ENCODE assay signal across 23 cellular contexts in the genomic region with DNA sequence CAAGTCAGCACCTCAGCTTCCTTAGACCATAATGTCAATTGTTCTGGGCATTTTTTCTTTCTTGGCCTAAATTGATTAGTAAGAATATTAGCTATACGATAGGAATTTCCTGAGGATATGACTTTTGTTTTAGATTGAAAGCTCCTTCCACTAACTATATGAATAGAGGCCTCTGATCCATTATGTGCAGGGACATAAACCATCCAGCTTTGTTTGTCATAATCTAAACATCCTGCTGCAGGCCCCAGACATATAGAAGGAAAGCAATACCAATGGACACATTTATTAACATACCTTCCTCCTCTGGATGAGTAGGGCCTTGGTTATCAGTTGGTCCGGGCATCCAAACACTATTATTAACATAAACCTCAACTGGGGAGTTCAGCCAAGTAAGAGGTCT. TPM values are rescaled to one million over a fixed set of nuclear protein-coding genes. Genes with fewer than 3 reads are reported as not detected.
DNase-seq lines count a peak whose midpoint lies in the region; ATAC-seq lines count a peak whose summit lies in the region.
"Had no signal": no experiment of that assay in that cellular context is flagged by ENCODE, and none has a peak within 500 bp of the region (broad histone marks: within the 10 kb centered on the region; RNA-seq: fewer than 3 reads in every experiment).

No MANE protein-coding gene starts in this region.

- H3K4me3 Mint-ChIP-seq in activated naive CD4-positive, alpha-beta T cell treated with anti-CD3 and anti-CD28 coated beads, Interleukin-2, amount 50 U/mL, for 24 hours = peak overlapping the region; percentile 86
- H3K4me3 Mint-ChIP-seq in activated CD4-positive, alpha-beta memory T cell treated with anti-CD3 and anti-CD28 coated beads for 36 hours = peak overlapping the region; percentile 60
- H3K4me3 Mint-ChIP-seq in stimulated activated naive CD8-positive, alpha-beta T cell treated with anti-CD3 and anti-CD28 coated beads, Interleukin-15, amount 100 ng/mL, for 72 hours = peak overlapping the region; percentile 61 to 68

- H3K27ac Mint-ChIP-seq in activated naive CD4-positive, alpha-beta T cell treated with anti-CD3 and anti-CD28 coated beads, Interleukin-2, amount 50 U/mL, for 24 hours = peak overlapping the region; percentile 99
- H3K27ac Mint-ChIP-seq in activated naive CD4-positive, alpha-beta T cell treated with anti-CD3 and anti-CD28 coated beads, Interleukin-2, amount 50 U/mL, for 72 hours = peak overlapping the region in 1 of 2 donors; percentile 88
- H3K27ac Mint-ChIP-seq in activated CD4-positive, alpha-beta memory T cell treated with anti-CD3 and anti-CD28 coated beads for 36 hours = peak overlapping the region; percentile 87
- H3K27ac Mint-ChIP-seq in stimulated activated naive CD8-positive, alpha-beta T cell treated with anti-CD3 and anti-CD28 coated beads, Interleukin-15, amount 100 ng/mL, for 72 hours = peak overlapping the region in 1 of 2 donors; percentile 70

- H3K9me3 Mint-ChIP-seq in activated naive CD4-positive, alpha-beta T cell treated with anti-CD3 and anti-CD28 coated beads, Interleukin-2, amount 50 U/mL, for 24 hours = no peaks in the 10 kb centered on the region
- H3K9me3 Mint-ChIP-seq in activated naive CD4-positive, alpha-beta T cell treated with anti-CD3 and anti-CD28 coated beads, Interleukin-2, amount 50 U/mL, for 72 hours = peaks cover 11 to 19% of the 10 kb centered on the region in 2 donors
- H3K9me3 Mint-ChIP-seq in activated CD4-positive, alpha-beta memory T cell treated with anti-CD3 and anti-CD28 coated beads for 36 hours = peaks cover 21% of the 10 kb centered on the region
- peaks cover 25 to 33% of the 10 kb centered on the region in 2 donors for H3K9me3 Mint-ChIP-seq in stimulated activated naive CD8-positive, alpha-beta T cell treated with anti-CD3 and anti-CD28 coated beads, Interleukin-15, amount 100 ng/mL, for 72 hours

- no peaks in the 10 kb centered on the region for H3K27me3 Mint-ChIP-seq in activated naive CD4-positive, alpha-beta T cell treated with anti-CD3 and anti-CD28 coated beads, Interleukin-2, amount 50 U/mL, for 24 hours
- no peaks in the 10 kb centered on the region for H3K27me3 Mint-ChIP-seq in activated CD4-positive, alpha-beta memory T cell treated with anti-CD3 and anti-CD28 coated beads for 36 hours
- H3K27me3 Mint-ChIP-seq in stimulated activated naive CD8-positive, alpha-beta T cell treated with anti-CD3 and anti-CD28 coated beads, Interleukin-15, amount 100 ng/mL, for 72 hours = no peaks in the 10 kb centered on the region

- H3K36me3 Mint-ChIP-seq in activated naive CD4-positive, alpha-beta T cell treated with anti-CD3 and anti-CD28 coated beads, Interleukin-2, amount 50 U/mL, for 24 hours = peaks cover 4% of the 10 kb centered on the region
- peaks cover 31 to 65% of the 10 kb centered on the region in 2 donors for H3K36me3 Mint-ChIP-seq in activated naive CD4-positive, alpha-beta T cell treated with anti-CD3 and anti-CD28 coated beads, Interleukin-2, amount 50 U/mL, for 72 hours
- H3K36me3 Mint-ChIP-seq in activated CD4-positive, alpha-beta memory T cell treated with anti-CD3 and anti-CD28 coated beads for 36 hours = peaks cover 24% of the 10 kb centered on the region

- no peak for DNase-seq in activated naive CD4-positive, alpha-beta T cell treated with anti-CD3 and anti-CD28 coated beads, Interleukin-2, amount 50 U/mL, for 72 hours (ENCODE audit: low spot score in 2 of 2)
- DNase-seq in activated CD4-positive, alpha-beta memory T cell treated with anti-CD3 and anti-CD28 coated beads for 36 hours = no peak
- DNase-seq in dermis blood vessel endothelial cell (peak; percentile 60), MG63 (no peak)
- no peak for DNase-seq in stimulated activated naive CD8-positive, alpha-beta T cell treated with anti-CD3 and anti-CD28 coated beads, Interleukin-15, amount 100 ng/mL, for 72 hours
- no peak for DNase-seq in stimulated activated CD4-positive, alpha-beta T cell treated with anti-CD3 and anti-CD28 coated beads, Interleukin-4, amount 100 ng/mL, for 1 hour
- DNase-seq: activated CD4-positive, alpha-beta T cell treated with anti-CD3 and anti-CD28 coated beads, Interleukin-2, amount 50 U/mL, for 48 hours; body of pancreas; GOT3; islet precursor cell; Karpas-422; left ventricle myocardium inferior; mesendoderm; NCI-H1694 treated with DMSO at 0.1 percent for 48 hours; NCI-H510A; nucleus accumbens; RPMI8226; stimulated activated CD4-positive, alpha-beta T cell treated with anti-CD3 and anti-CD28 coated beads, Interleukin-15, amount 100 ng/mL, for 24 hours; stimulated activated naive CD4-positive, alpha-beta T cell treated with Interleukin-2 at 50 U/mL for 16 hours; uterus had no signal

- CTCF ChIA-PET in activated CD4-positive, alpha-beta memory T cell treated with anti-CD3 and anti-CD28 coated beads for 36 hours (lab: Charles Lee) = interaction anchor here (0.9 to 2.7 kb wide), 5 partner anchors 8 to 154 kb away, joined by 3 to 12 read pairs (median 3); a partner anchor contains a TSS

- H3K4me1 Mint-ChIP-seq in activated naive CD4-positive, alpha-beta T cell treated with anti-CD3 and anti-CD28 coated beads, Interleukin-2, amount 50 U/mL, for 24 hours = peaks cover 84% of the 10 kb centered on the region
- peaks cover 75% of the 10 kb centered on the region for H3K4me1 Mint-ChIP-seq in activated CD4-positive, alpha-beta memory T cell treated with anti-CD3 and anti-CD28 coated beads for 36 hours (ENCODE audit: low read depth)
- peaks cover 64% of the 10 kb centered on the region for H3K4me1 Mint-ChIP-seq in stimulated activated naive CD8-positive, alpha-beta T cell treated with anti-CD3 and anti-CD28 coated beads, Interleukin-15, amount 100 ng/mL, for 72 hours

- H3K27me3 ChIP-seq in MG63 = no peaks in the 10 kb centered on the region
- H3K27me3 ChIP-seq: body of pancreas, uterus had no signal

- no peak overlapping the region for H3K4me3 ChIP-seq in MG63
- H3K4me3 ChIP-seq: body of pancreas, left ventricle myocardium inferior, prostate gland, uterus had no signal

- H3K36me3 ChIP-seq in MG63 = no peaks in the 10 kb centered on the region
- H3K36me3 ChIP-seq: left ventricle myocardium inferior, prostate gland, uterus had no signal

- intact Hi-C loops in activated CD4-positive, alpha-beta memory T cell treated with anti-CD3 and anti-CD28 coated beads for 36 hours (cut with micrococcal nuclease) = loop anchor here (5.0 kb wide), 1 partner anchor 241 kb away; a partner anchor contains a TSS

- H3K9me3 ChIP-seq in MG63 = no peaks in the 10 kb centered on the region
- H3K9me3 ChIP-seq: prostate gland, uterus had no signal

- ATAC-seq in activated naive CD4-positive, alpha-beta T cell treated with anti-CD3 and anti-CD28 coated beads, Interleukin-2, amount 50 U/mL, for 72 hours = no peak
- no peak for ATAC-seq in stimulated activated naive CD8-positive, alpha-beta T cell treated with anti-CD3 and anti-CD28 coated beads, Interleukin-15, amount 100 ng/mL, for 72 hours
- ATAC-seq: body of pancreas had no signal

- POLR2A ChIA-PET in activated CD4-positive, alpha-beta memory T cell treated with anti-CD3 and anti-CD28 coated beads for 36 hours (lab: Charles Lee) = interaction anchor here (1.1 to 2.7 kb wide), 4 partner anchors 10 to 175 kb away, joined by 3 to 9 read pairs (median 4); a partner anchor contains a TSS

RNA-seq across cellular contexts. Expression of a gene that starts 4.3 kb away (rescaled TPM):
- 100 to 1,000 TPM; 202 to 336 TPM for total RNA-seq in activated naive CD4-positive, alpha-beta T cell treated with anti-CD3 and anti-CD28 coated beads, Interleukin-2, amount 50 U/mL, for 72 hours
- total RNA-seq in activated CD4-positive, alpha-beta memory T cell treated with anti-CD3 and anti-CD28 coated beads for 36 hours = 100 to 1,000 TPM; 128 to 140 TPM
- 388 and 408 TPM in 2 replicates for total RNA-seq in dermis blood vessel endothelial cell
- not detected in 2 replicates for total RNA-seq in MG63 (2014; rRNA removed; shearing (Covaris generic); ENCODE audit: low replicate concordance)
- total RNA-seq: Daoy had no signal

RNA-seq across cellular contexts. Expression of a gene that starts 48.2 kb away (rescaled TPM):
- 10 to 100 TPM; 32.2 to 79.9 TPM for total RNA-seq in activated naive CD4-positive, alpha-beta T cell treated with anti-CD3 and anti-CD28 coated beads, Interleukin-2, amount 50 U/mL, for 72 hours
- total RNA-seq in activated CD4-positive, alpha-beta memory T cell treated with anti-CD3 and anti-CD28 coated beads for 36 hours = 10 to 100 TPM; 42.5 to 44.1 TPM
- total RNA-seq in dermis blood vessel endothelial cell = 111 and 145 TPM in 2 replicates
- not detected in 2 replicates for total RNA-seq in MG63 (2014; rRNA removed; shearing (Covaris generic); ENCODE audit: low replicate concordance)
- total RNA-seq: Daoy had no signal

Comparison
In these comparisons a context has a peak if more than half of its experiments do, and no peak if none do; other contexts are left out.
1. RNA of a gene that starts 4.3 kb away (total RNA-seq): 388 to 408 TPM in dermis blood vessel endothelial cell, 202 to 336 TPM in activated naive CD4-positive, alpha-beta T cell treated with anti-CD3 and anti-CD28 coated beads, Interleukin-2, amount 50 U/mL, for 72 hours and 128 to 140 TPM in activated CD4-positive, alpha-beta memory T cell treated with anti-CD3 and anti-CD28 coated beads for 36 hours; not detected in MG63; every median in the first group is over 100 times any median in the second.
2. RNA of a gene that starts 48.2 kb away (total RNA-seq): 111 to 145 TPM in dermis blood vessel endothelial cell, 32.2 to 79.9 TPM in activated naive CD4-positive, alpha-beta T cell treated with anti-CD3 and anti-CD28 coated beads, Interleukin-2, amount 50 U/mL, for 72 hours and 42.5 to 44.1 TPM in activated CD4-positive, alpha-beta memory T cell treated with anti-CD3 and anti-CD28 coated beads for 36 hours; not detected in MG63; every median in the first group is over 10 times any median in the second.
3. Peak in every context shown above with its lines, with median percentiles within 50 percentile points of each other: H3K4me3 Mint-ChIP-seq.